In genomic region chr16:17211797-17212196, GRCh38 we compare ENCODE assay signal across 8 cellular contexts.
DNase-seq lines count a peak whose midpoint lies in the region; ATAC-seq and TF ChIP-seq lines count a peak whose summit lies in the region.

No MANE protein-coding gene starts in this region.

- peaks cover under 1% of the 10 kb centered on the region; the same call in 1 of the 2 replicates for H3K27me3 ChIP-seq in PC-9 (ENCODE audit: insufficient read depth, low read depth)

- no peak overlapping the region for H3K4me2 ChIP-seq in PC-9

- H3K4me1 ChIP-seq in PC-9 (replicated peaks; ENCODE audit: insufficient read depth), result no peaks in the 10 kb centered on the region

- no peaks in the 10 kb centered on the region for H3K36me3 ChIP-seq in PC-9 (ENCODE audit: low read depth)

- DNase-seq in NCI-H1105 treated with DMSO at 0.1 percent for 48 hours (lab: John Stamatoyannopoulos, UW) (peak; percentile 0), NCI-H1105 (lab: John Stamatoyannopoulos, UW) (no peak), PC-9 (no peak), astrocyte of the cerebellum (ENCODE audit: low read depth) (no peak), NCI-H2171 (lab: John Stamatoyannopoulos, UW) (no peak)
- peak; percentile 3 for DNase-seq in stimulated activated CD4-positive, alpha-beta T cell treated with anti-CD3 and anti-CD28 coated beads, Interleukin-2, amount 100 ng/mL, for 4 hours (ENCODE audit: low read depth)

- H3F3A ChIP-seq in PC-9 (ENCODE audit: insufficient read depth, low read depth), result no peaks in the 10 kb centered on the region

- no peak for ATAC-seq in esophagus mucosa
- ATAC-seq in GM18907 (IDR thresholded peaks at IDR 0.05; ENCODE audit: unreplicated experiment), result no peak

- H3K9me2 ChIP-seq in PC-9 (ENCODE audit: insufficient read depth), result no peaks in the 10 kb centered on the region

- H3K79me2 ChIP-seq in PC-9 (ENCODE audit: low read depth), result no peaks in the 10 kb centered on the region

- no peak overlapping the region for H3K27ac ChIP-seq in PC-9

- in situ Hi-C loops in astrocyte of the cerebellum (cut with HindIII; ENCODE audit: low sequenced_read_pairs), result no loop called here

- no peaks in the 10 kb centered on the region for H4K20me1 ChIP-seq in PC-9 (ENCODE audit: insufficient read depth)

- CTCF ChIA-PET in PC-9 (lab: Charles Lee), result no interaction called here

- BruUV-seq in PC-9 (replicated peaks; lab: Mats Ljungman, UMichigan), result no TSS peak

- 0 out of 2 replicates have a peak, but pooled peaks have one; percentile 17 for TF ChIP-seq CTCF in PC-9 (conservative IDR thresholded peaks at IDR 0.05)
- peak; percentile 49 for TF ChIP-seq CTCF in astrocyte of the cerebellum (IDR thresholded peaks at IDR 0.05; ENCODE audit: low read depth, low read length, missing control alignments)

- no peaks in the 10 kb centered on the region for H3K9me3 ChIP-seq in PC-9 (ENCODE audit: insufficient read depth, low read depth)

- H3K4me3 ChIP-seq in PC-9 (no peak overlapping the region), astrocyte of the cerebellum (ENCODE audit: low read depth, low read length) (no peak overlapping the region)

- intact Hi-C loops in PC-9 (cut with micrococcal nuclease; ENCODE audit: unreplicated experiment), result no loop called here

- POLR2A ChIA-PET in PC-9 (lab: Charles Lee; ENCODE audit: unreplicated experiment), result no interaction called here

- no peak overlapping the region for H2AFZ ChIP-seq in PC-9

Comparison
In these comparisons a context has a peak if more than half of its experiments do, and no peak if none do; other contexts are left out.
1. DNase-seq: peak in NCI-H1105 treated with DMSO at 0.1 percent for 48 hours (single experiment) and stimulated activated CD4-positive, alpha-beta T cell treated with anti-CD3 and anti-CD28 coated beads, Interleukin-2, amount 100 ng/mL, for 4 hours (single experiment); none in NCI-H1105 (single experiment), PC-9 (0 of 2), astrocyte of the cerebellum (single experiment) and NCI-H2171 (single experiment).